Comparison of ENCODE assay signal across 1 cellular context in genomic region chr12:53221203-53222076, GRCh38.
A peak's percentile ranks its signal among the peaks of the same experiment; 100 is the strongest.
TF ChIP-seq lines count a peak whose summit lies in the region.

No MANE protein-coding gene starts in this region.

TF ChIP-seq in SK-N-SH, 30 proteins besides CTCF, POLR2A, EP300 and RAD21 (continued from another document):
- TF ChIP-seq REST (IDR thresholded peaks at IDR 0.05; ENCODE audit: low read depth, low read length): no peak
- peak; percentile 38; the same call in 1 of the 2 replicates for TF ChIP-seq FOXM1 (IDR thresholded peaks at IDR 0.05; ENCODE audit: low read depth)
- no peak for TF ChIP-seq ZBTB33 (IDR thresholded peaks at IDR 0.05; ENCODE audit: borderline replicate concordance, low read depth)
TF ChIP-seq in SK-N-SH: peak in this region for 9.
